12 cellular contexts compared by ENCODE assay signal in genomic region chr11:66118847-66119246, GRCh38. TPM values are rescaled to one million over a fixed set of nuclear protein-coding genes. Genes with fewer than 3 reads are reported as not detected.
DNase-seq lines count a peak whose midpoint lies in the region; ATAC-seq and TF ChIP-seq lines count a peak whose summit lies in the region.
"Had no signal": no experiment of that assay in that cellular context is flagged by ENCODE, and none has a peak within 500 bp of the region (broad histone marks: within the 10 kb centered on the region; RNA-seq: fewer than 3 reads in every experiment).

No MANE protein-coding gene starts in this region.

- WGBS in right lobe of liver (ENCODE audit: insufficient coverage, low coverage, low lambda C conversion rate, missing lambda C conversion rate), result 67% methylated on average over 3 of the region's 3 CpGs

- intact Hi-C loops in Right ventricle myocardium superior (cut with DNase I), result no loop called here
- intact Hi-C loops in Right ventricle myocardium inferior (cut with DNase I), result no loop called here
- intact Hi-C loops in right lobe of liver (cut with DNase I), result no loop called here
- intact Hi-C loops in vagina (cut with DNase I), result no loop called here

- H3K27me3 ChIP-seq in right lobe of liver (no peaks in the 10 kb centered on the region), vagina (no peaks in the 10 kb centered on the region)
- H3K27me3 ChIP-seq: BE2C, dorsolateral prefrontal cortex had no signal

- H3K4me3 ChIP-seq in right lobe of liver (no peak overlapping the region), vagina (no peak overlapping the region)
- H3K4me3 ChIP-seq: dorsolateral prefrontal cortex had no signal

- H3K9me3 ChIP-seq in right lobe of liver, result no peaks in the 10 kb centered on the region
- no peaks in the 10 kb centered on the region for H3K9me3 ChIP-seq in vagina
- H3K9me3 ChIP-seq: BE2C had no signal

- H3K36me3 ChIP-seq in right lobe of liver, result no peaks in the 10 kb centered on the region
- no peaks in the 10 kb centered on the region for H3K36me3 ChIP-seq in vagina
- H3K36me3 ChIP-seq: BE2C had no signal

- H3K27ac ChIP-seq in right lobe of liver, result peak overlapping the region in 2 of 3 donors; percentile 29 to 40
- H3K27ac ChIP-seq in vagina, result no peak overlapping the region

- DNase-seq in Right ventricle myocardium superior (no peak), Right ventricle myocardium inferior (ENCODE audit: missing footprints) (no peak), amniotic epithelial cell (ENCODE audit: low read depth) (peak; percentile 53), right lobe of liver (no peak), vagina (ENCODE audit: extremely low spot score in 2 of 2) (no peak), NCI-H146 (lab: John Stamatoyannopoulos, UW) (no peak)
- no peak for DNase-seq in effector CD4-positive, alpha-beta T cell
- DNase-seq: activated CD4-positive, CD25-positive, alpha-beta regulatory T cell; dorsolateral prefrontal cortex; hippocampal formation had no signal

- peak; percentile 33 for ATAC-seq in Right ventricle myocardium superior (ENCODE audit: poor library complexity)
- no peak for ATAC-seq in Right ventricle myocardium inferior
- no peak for ATAC-seq in right lobe of liver
- no peak for ATAC-seq in HG03442 (IDR thresholded peaks at IDR 0.05; ENCODE audit: unreplicated experiment)

- TF ChIP-seq CTCF in right lobe of liver (IDR thresholded peaks at IDR 0.05) (no peak), vagina (IDR thresholded peaks at IDR 0.05) (no peak)

- H3K4me1 ChIP-seq in right lobe of liver, result no peaks in the 10 kb centered on the region
- H3K4me1 ChIP-seq in vagina, result peaks cover 27% of the 10 kb centered on the region

- no peak for TF ChIP-seq POLR2A in right lobe of liver (IDR thresholded peaks at IDR 0.05)
- no peak for TF ChIP-seq POLR2A in vagina (IDR thresholded peaks at IDR 0.05)

RNA-seq across cellular contexts. Expression of gene PACS1, which starts 48.8 kb away (rescaled TPM):
- 46.5 TPM for total RNA-seq in Right ventricle myocardium superior
- 50.7 TPM for total RNA-seq in Right ventricle myocardium inferior
- 10 to 100 TPM in 4 of 6 experiments, 1 to 10 TPM in 2; 5.8 to 23.7 (median 12.5) TPM for total RNA-seq in right lobe of liver
- 66.0 TPM for total RNA-seq in vagina
